In the genomic region with DNA sequence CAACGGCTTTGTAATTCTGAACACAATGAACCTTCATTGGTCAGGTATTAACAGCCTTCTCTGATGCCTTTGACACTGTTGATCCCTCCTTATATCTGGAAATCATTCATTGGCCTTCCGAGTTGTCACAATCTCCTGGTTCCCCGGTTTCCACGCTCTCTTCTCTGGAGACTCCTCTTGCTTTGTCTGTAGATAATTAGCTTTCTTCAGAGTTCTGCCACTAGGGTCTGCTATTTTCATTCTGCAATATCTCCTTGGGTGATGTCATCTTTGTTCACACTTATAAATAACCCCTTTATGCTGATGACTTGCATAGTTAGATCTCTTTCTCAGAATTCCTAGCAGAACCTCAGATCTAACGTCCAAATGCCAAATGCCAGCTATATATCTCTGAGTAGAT, we compare ENCODE assay signal across 9 cellular contexts.
DNase-seq lines count a peak whose midpoint lies in the region; ATAC-seq, FAIRE-seq and TF ChIP-seq lines count a peak whose summit lies in the region.
"Had no signal": no experiment of that assay in that cellular context is flagged by ENCODE, and none has a peak within 500 bp of the region (broad histone marks: within the 10 kb centered on the region; RNA-seq: fewer than 3 reads in every experiment).

No MANE protein-coding gene starts in this region.

- CTCF ChIA-PET in AG04450 (lab: Charles Lee), result interaction anchor here (0.8 to 1.7 kb wide), 5 partner anchors 10 to 201 kb away, joined by 3 to 5 read pairs (median 4); no protein-coding TSS in a partner anchor

- TF ChIP-seq POLR2A in H54 (IDR thresholded peaks at IDR 0.05; ENCODE audit: low read depth, low read length), result no peak

- H3K4me3 ChIP-seq in AG04450 (ENCODE audit: low read depth, low read length), result no peak overlapping the region
- H3K4me3 ChIP-seq: mucosa of descending colon had no signal

- TF ChIP-seq CTCF in AG04450 (IDR thresholded peaks at IDR 0.05; ENCODE audit: low read depth, low read length), result peak; percentile 60

- POLR2A ChIA-PET in AG04450 (lab: Yijun Ruan, JAX), result no interaction called here

- no peak overlapping the region for H3K27ac ChIP-seq in AG04450 (ENCODE audit: low read depth, low read length)

- ATAC-seq in left cardiac atrium, result peak; percentile 30 to 54
- ATAC-seq: mucosa of descending colon had no signal

- H3K9me3 ChIP-seq in AG04450 (ENCODE audit: control insufficient read depth, insufficient read depth, low read length), result no peaks in the 10 kb centered on the region
- H3K9me3 ChIP-seq: mucosa of descending colon had no signal

- FAIRE-seq in RCC 7860 (lab: Jason Lieb, UNC), result no peak
- no peak for FAIRE-seq in H54 (lab: Jason Lieb, UNC)

- intact Hi-C loops in left cardiac atrium (cut with DNase I), result no loop called here

- no peak for DNase-seq in AG04450 (ENCODE audit: low read depth, low spot score)
- DNase-seq in H4 (ENCODE audit: low spot score), result peak; percentile 13
- peak; percentile 36 for DNase-seq in RCC 7860 (ENCODE audit: low spot score)
- no peak for DNase-seq in left cardiac atrium
- DNase-seq in H54 (ENCODE audit: insufficient read length, low spot score), result no peak
- DNase-seq in NCI-H2029 treated with DMSO at 0.1 percent for 48 hours (lab: John Stamatoyannopoulos, UW), result no peak
- DNase-seq in stimulated activated CD4-positive, alpha-beta T cell treated with anti-CD3 and anti-CD28 coated beads, Interleukin-12 subunit alpha, Interleukin-12 subunit beta, amount 100 ng/mL, for 4 hours, result no peak
- no peak for DNase-seq in retina
- DNase-seq: mucosa of descending colon had no signal

- no peaks in the 10 kb centered on the region for H3K27me3 ChIP-seq in AG04450 (ENCODE audit: control insufficient read depth, insufficient read depth, low read length)

Comparison
In these comparisons a context has a peak if more than half of its experiments do, and no peak if none do; other contexts are left out.
1. DNase-seq: peak in H4 (single experiment) and RCC 7860 (single experiment); none in AG04450 (single experiment), left cardiac atrium (single experiment), H54 (single experiment), NCI-H2029 treated with DMSO at 0.1 percent for 48 hours (single experiment), stimulated activated CD4-positive, alpha-beta T cell treated with anti-CD3 and anti-CD28 coated beads, Interleukin-12 subunit alpha, Interleukin-12 subunit beta, amount 100 ng/mL, for 4 hours (single experiment) and retina (single experiment).